13 cellular contexts compared by ENCODE assay signal in genomic region chr18:45589559-45590041, GRCh38. TPM values are rescaled to one million over a fixed set of nuclear protein-coding genes. Genes with fewer than 3 reads are reported as not detected.
DNase-seq lines count a peak whose midpoint lies in the region; ATAC-seq, FAIRE-seq and TF ChIP-seq lines count a peak whose summit lies in the region.
"Had no signal": no experiment of that assay in that cellular context is flagged by ENCODE, and none has a peak within 500 bp of the region (broad histone marks: within the 10 kb centered on the region; RNA-seq: fewer than 3 reads in every experiment).

No MANE protein-coding gene starts in this region.

- no peaks in the 10 kb centered on the region for H3K23me2 ChIP-seq in H1 (ENCODE audit: low read depth, low read length)

- ATAC-seq in mucosa of descending colon (peak; percentile 29), GM21381 (IDR thresholded peaks at IDR 0.05; ENCODE audit: unreplicated experiment) (no peak)
- ATAC-seq: Panc1 had no signal

- TF ChIP-seq EP300 in H1 (IDR thresholded peaks at IDR 0.05; ENCODE audit: borderline replicate concordance in 1 of 2, low read depth in 2 of 2, low read length in 2 of 2): no peak

- H2BK20ac ChIP-seq in H1 (ENCODE audit: low read length): no peak overlapping the region

- no peak overlapping the region for H3K23ac ChIP-seq in H1 (ENCODE audit: insufficient read length)

- H3K4me3 ChIP-seq in A673 (ENCODE audit: low read depth, low read length, poor library complexity, severe bottlenecking): no peak overlapping the region
- peak overlapping the region; percentile 9; the same call in 1 of the 2 replicates for H3K4me3 ChIP-seq in HUES64 (ENCODE audit: low read length)
- H3K4me3 ChIP-seq in H1 (ENCODE audit: extremely low read depth in 1 of 4, insufficient read depth in 2 of 4, low read depth in 3 of 4, low read length in 4 of 4): peak overlapping the region in 2 of 4 experiments; percentile 11 to 29; a peak in 1 of 8 replicates
- no peak overlapping the region for H3K4me3 ChIP-seq in mucosa of descending colon
- H3K4me3 ChIP-seq in BE2C (ENCODE audit: low read depth, low read length): no peak overlapping the region

- H3K9ac ChIP-seq in HUES64 (ENCODE audit: low read depth, low read length): no peak overlapping the region
- H3K9ac ChIP-seq in H1 (replicated peaks in 1 of 4; ENCODE audit: extremely low read depth in 1 of 4, low read depth in 3 of 4, low read length in 3 of 4): no peak overlapping the region

- peak overlapping the region; percentile 25 for H3K27ac ChIP-seq in A673 (ENCODE audit: low read depth, low read length, poor library complexity, severe bottlenecking)
- H3K27ac ChIP-seq in HUES64 (ENCODE audit: low read depth, low read length): no peak overlapping the region
- no peak overlapping the region for H3K27ac ChIP-seq in H1 (ENCODE audit: low read depth, low read length)

- no peak overlapping the region for H2AK5ac ChIP-seq in H1 (ENCODE audit: low read depth, low read length)

- no peak overlapping the region for H2BK120ac ChIP-seq in H1 (replicated peaks; ENCODE audit: low read depth, low read length)

- TF ChIP-seq POLR2A in H1 (IDR thresholded peaks at IDR 0.05; ENCODE audit: control extremely low read depth in 1 of 2, low read depth in 2 of 2, low read length in 2 of 2): no peak

- no TSS peak for BruUV-seq in A673 (replicated peaks; lab: Mats Ljungman, UMichigan)

- peak; percentile 45 for FAIRE-seq in H1 (lab: Jason Lieb, UNC)

- intact Hi-C loops in A673 (cut with micrococcal nuclease; ENCODE audit: unreplicated experiment) (no loop called here), mucosa of descending colon (cut with DNase I, micrococcal nuclease) (no loop called here)

- no peak overlapping the region for H4K91ac ChIP-seq in H1 (replicated peaks; ENCODE audit: insufficient read length, low read length)

- H3K4me1 ChIP-seq in A673 (ENCODE audit: insufficient read depth, low read length, poor library complexity, severe bottlenecking) (peaks cover 25% of the 10 kb centered on the region), HUES64 (ENCODE audit: insufficient read depth, low read length) (peaks cover 27% of the 10 kb centered on the region), H1 (replicated peaks in 1 of 4; ENCODE audit: control insufficient read depth in 3 of 4, insufficient read depth in 4 of 4, low read length in 3 of 4) (peaks cover 7 to 20% (median 13%) of the 10 kb centered on the region in 4 experiments; a peak in 6 of 7 replicates), mucosa of descending colon (ENCODE audit: low read depth) (peaks cover 7% of the 10 kb centered on the region), BE2C (no peaks in the 10 kb centered on the region)

- no peak for TF ChIP-seq RAD21 in H1 (IDR thresholded peaks at IDR 0.05 in 1 of 2, conservative IDR thresholded peaks at IDR 0.05 in 1 of 2; ENCODE audit: low read depth in 2 of 2, low read length in 2 of 2)

- TF ChIP-seq CTCF in A673 (conservative IDR thresholded peaks at IDR 0.05; ENCODE audit: low read depth, low read length): no peak
- no peak for TF ChIP-seq CTCF in H1 (IDR thresholded peaks at IDR 0.05; ENCODE audit: control extremely low read depth in 1 of 3, insufficient read depth in 1 of 3, low read depth in 1 of 3, low read length in 3 of 3)
- TF ChIP-seq CTCF in mucosa of descending colon (IDR thresholded peaks at IDR 0.05): no peak
- no peak for TF ChIP-seq CTCF in BE2C (IDR thresholded peaks at IDR 0.05; ENCODE audit: low read depth, low read length)

- peak overlapping the region; percentile 52; the same call in 1 of the 2 replicates for H2AFZ ChIP-seq in H1 (ENCODE audit: low read length)

- no peak overlapping the region for H4K5ac ChIP-seq in H1 (ENCODE audit: insufficient read length, low read depth, low read length)

- no peak overlapping the region for H3K56ac ChIP-seq in H1 (replicated peaks; ENCODE audit: insufficient read length, low read depth, low read length)

- DNase-seq in A673 (ENCODE audit: low spot score) (peak; percentile 92), H1 (ENCODE audit: low read depth in 1 of 2, low spot score in 2 of 2) (no peak), mucosa of descending colon (no peak), BE2C (no peak), NCI-H1436 treated with DMSO at 0.1 percent for 48 hours (lab: John Stamatoyannopoulos, UW) (no peak)
- no peak for DNase-seq in activated effector memory CD4-positive, alpha-beta T cell treated with anti-CD3 and anti-CD28 coated beads, Interleukin-2, amount 50 U/mL, for 16 hours
- DNase-seq: C1 segment of cervical spinal cord, MV-4-11 had no signal

- H3K36me3 ChIP-seq in A673 (ENCODE audit: insufficient read depth, low read length, poor library complexity, severe bottlenecking): no peaks in the 10 kb centered on the region
- no peaks in the 10 kb centered on the region for H3K36me3 ChIP-seq in HUES64 (ENCODE audit: insufficient read depth, low read length)
- no peaks in the 10 kb centered on the region for H3K36me3 ChIP-seq in H1 (ENCODE audit: control insufficient read depth in 2 of 4, insufficient read depth in 4 of 4, low read length in 3 of 4)
- H3K36me3 ChIP-seq in mucosa of descending colon (ENCODE audit: low read depth): no peaks in the 10 kb centered on the region
- H3K36me3 ChIP-seq in BE2C: no peaks in the 10 kb centered on the region

- H3K27me3 ChIP-seq in A673 (replicated peaks; ENCODE audit: insufficient read depth, low read depth, low read length, poor library complexity): no peaks in the 10 kb centered on the region
- H3K27me3 ChIP-seq in HUES64 (ENCODE audit: insufficient read depth, low read length): no peaks in the 10 kb centered on the region
- H3K27me3 ChIP-seq in H1 (replicated peaks in 1 of 4; ENCODE audit: control insufficient read depth in 3 of 4, extremely low read depth in 1 of 4, insufficient read depth in 3 of 4, low read length in 3 of 4): 0 out of 7 replicates have a peak, but pooled peaks cover 0 to 2% (median 0%) of the 10 kb centered on the region in 4 experiments
- no peaks in the 10 kb centered on the region for H3K27me3 ChIP-seq in BE2C

- no peaks in the 10 kb centered on the region for H3K79me2 ChIP-seq in H1 (ENCODE audit: control insufficient read depth in 1 of 2, insufficient read depth in 2 of 2, low read length in 2 of 2)

- H2BK15ac ChIP-seq in H1 (ENCODE audit: low read length): no peak overlapping the region

- 0 out of 2 replicates have a peak overlapping the region, but pooled peaks have one; percentile 75 for H2BK12ac ChIP-seq in H1 (ENCODE audit: low read depth, low read length)

- H2BK5ac ChIP-seq in H1 (ENCODE audit: low read depth, low read length): no peak overlapping the region

- 45% methylated on average over 7 of the region's 8 CpGs for WGBS in HUES64
- 27% methylated on average over 8 of the region's 8 CpGs; no CpG with 5 or more reads in 1 of the 2 experiments for WGBS in H1 (ENCODE audit: extremely low coverage in 1 of 2, insufficient coverage in 1 of 2, insufficient read length in 1 of 2, insufficient replicate concordance in 2 of 2, low coverage in 1 of 2, low lambda C conversion rate in 2 of 2, missing lambda C conversion rate in 1 of 2), 2 experiments

- H3K4me2 ChIP-seq in H1 (ENCODE audit: insufficient read depth in 1 of 2, low read depth in 2 of 2, low read length in 2 of 2): peak overlapping the region; percentile 25 to 45; a peak in 2 of 4 replicates

- 0 out of 2 replicates have a peak overlapping the region, but pooled peaks have one; percentile 29 for H3K18ac ChIP-seq in H1 (ENCODE audit: extremely low read depth, low read length)

- H3K79me1 ChIP-seq in H1 (ENCODE audit: low read depth, low read length): no peaks in the 10 kb centered on the region

- CTCF ChIA-PET in A673 (lab: Charles Lee) (no interaction called here), H1 (lab: Charles Lee; ENCODE audit: partially characterized antibody) (interaction anchor here (1.1 to 2.3 kb wide), 6 partner anchors 11 to 31 kb away, joined by 3 to 6 read pairs (median 4); no protein-coding TSS in a partner anchor)

- H4K20me1 ChIP-seq in H1 (replicated peaks in 1 of 2; ENCODE audit: control insufficient read depth in 1 of 2, insufficient read depth in 2 of 2, low read length in 2 of 2): no peaks in the 10 kb centered on the region

- no peak overlapping the region for H3K4ac ChIP-seq in H1 (replicated peaks; ENCODE audit: insufficient read length, low read depth, low read length)

- H3K9me3 ChIP-seq in A673 (ENCODE audit: low read depth, low read length, poor library complexity, severe bottlenecking): no peaks in the 10 kb centered on the region
- no peaks in the 10 kb centered on the region for H3K9me3 ChIP-seq in HUES64 (ENCODE audit: insufficient read depth, low read depth, low read length)
- H3K9me3 ChIP-seq in H1 (ENCODE audit: insufficient read depth in 2 of 2, low read depth in 1 of 2, low read length in 1 of 2): no peaks in the 10 kb centered on the region
- H3K9me3 ChIP-seq in mucosa of descending colon: no peaks in the 10 kb centered on the region
- no peaks in the 10 kb centered on the region for H3K9me3 ChIP-seq in BE2C

- POLR2A ChIA-PET in A673 (lab: Charles Lee; ENCODE audit: low non-redundant PET) (no interaction called here), H1 (lab: Charles Lee; ENCODE audit: partially characterized antibody) (interaction anchor here (0.7 to 1.0 kb wide), 2 partner anchors 11 to 15 kb away, joined by 3 read pairs; no protein-coding TSS in a partner anchor)

- H4K8ac ChIP-seq in H1 (ENCODE audit: extremely low read depth, insufficient read depth, low read length): no peak overlapping the region

- H3K14ac ChIP-seq in H1 (ENCODE audit: insufficient read length): no peak overlapping the region

TF ChIP-seq in H1, 55 proteins besides CTCF, POLR2A, EP300 and RAD21 (continues in another document):
- no peak for TF ChIP-seq POU5F1 (IDR thresholded peaks at IDR 0.05; ENCODE audit: low read depth, low read length)
- no peak for TF ChIP-seq TAF1 (IDR thresholded peaks at IDR 0.05; ENCODE audit: low read depth, low read length)
- TF ChIP-seq BRCA1 (IDR thresholded peaks at IDR 0.05; ENCODE audit: low read depth, low read length): no peak
- TF ChIP-seq EZH2 (IDR thresholded peaks at IDR 0.05; ENCODE audit: low read depth, low read length, severe bottlenecking): no peak
- TF ChIP-seq ASH2L (IDR thresholded peaks at IDR 0.05; ENCODE audit: low read length): no peak

RNA-seq across cellular contexts. Expression of gene SLC14A2, which starts 25.7 kb away (rescaled TPM):
- total RNA-seq in A673 (2021): not detected in 2 replicates
- polyA plus RNA-seq in HUES64 (2013, experiment 1 of 2): 0.05 TPM
- not detected for polyA plus RNA-seq in HUES64 (2013, experiment 2 of 2)
- 0.06 TPM in 1 of 2 replicates, not detected in the other for total RNA-seq in H1 (2021; fragmentation: NEBNext Ultra II Directional; extraction: Animal tissue kit (Norgen Biotek cat#: 25700))
- 0.06 TPM in 2 replicates for polyA plus RNA-seq in H1 (2011; rRNA removed)
- 0.05 TPM for polyA plus RNA-seq in H1 (2011; cell fraction: cytosol; rRNA removed)
- 0.04 TPM for polyA plus RNA-seq in H1 (2011; cell fraction: nucleus; rRNA removed)
- polyA plus RNA-seq in H1 (2012, experiment 1 of 2): 0.05 TPM in 1 of 4 replicates, not detected in the others
- polyA plus RNA-seq in H1 (2012, experiment 2 of 2): not detected
- polyA plus RNA-seq in H1 (2013, experiment 1 of 2): 0.06 TPM
- polyA plus RNA-seq in H1 (2013, experiment 2 of 2): 0.09 TPM
- polyA minus RNA-seq in H1 (2011; rRNA and poly(A)+ RNA removed): 0.12 and 0.28 TPM in 2 replicates
- polyA minus RNA-seq in H1 (2011; cell fraction: cytosol; rRNA and poly(A)+ RNA removed): not detected
- polyA minus RNA-seq in H1 (2011; cell fraction: nucleus; rRNA and poly(A)+ RNA removed): not detected
- total RNA-seq in mucosa of descending colon: under 1 TPM in 1 of 3 donors, not detected in 2; 0.17 TPM
- 0.09 TPM for polyA plus RNA-seq in BE2C (2012; ENCODE audit: insufficient read depth, insufficient read length, low read depth)
- total RNA-seq: dermis microvascular lymphatic vessel endothelial cell, lung microvascular endothelial cell had no signal
